ENCODE assay signal across 10 cellular contexts in genomic region chr3:112489674-112490479, GRCh38. TPM values are rescaled to one million over a fixed set of nuclear protein-coding genes. Genes with fewer than 3 reads are reported as not detected.
DNase-seq lines count a peak whose midpoint lies in the region; ATAC-seq and TF ChIP-seq lines count a peak whose summit lies in the region.
"Had no signal": no experiment of that assay in that cellular context is flagged by ENCODE, and none has a peak within 500 bp of the region (broad histone marks: within the 10 kb centered on the region; RNA-seq: fewer than 3 reads in every experiment).

No MANE protein-coding gene starts in this region.

- no peaks in the 10 kb centered on the region for H4K20me1 ChIP-seq in MM.1S (ENCODE audit: insufficient read depth, low read length)

- peak; percentile 13 for TF ChIP-seq POLR2A in GM19099 (IDR thresholded peaks at IDR 0.05; ENCODE audit: extremely low read depth, insufficient read length, low read depth)
- TF ChIP-seq POLR2A in thyroid gland (IDR thresholded peaks at IDR 0.05): no peak

- ATAC-seq in GM18498 (IDR thresholded peaks at IDR 0.05; ENCODE audit: unreplicated experiment): peak; percentile 64
- ATAC-seq in HG03045 (IDR thresholded peaks at IDR 0.05; ENCODE audit: unreplicated experiment): peak; percentile 46
- no peak for ATAC-seq in activated naive CD8-positive, alpha-beta T cell treated with anti-CD3 and anti-CD28 coated beads, Interleukin-2, amount 10 ng/mL, durations not matched to agents 7 days and 5 days (ENCODE audit: low read depth)

- H3K9me3 Mint-ChIP-seq in activated naive CD8-positive, alpha-beta T cell treated with anti-CD3 and anti-CD28 coated beads, Interleukin-2, amount 10 ng/mL, durations not matched to agents 7 days and 5 days: peaks cover 4% of the 10 kb centered on the region

- WGBS in thyroid gland, 2 donors: 87 to 91% methylated on average over 4 of the region's 4 CpGs

- H3K4me3 ChIP-seq in thyroid gland (replicated peaks in 1 of 3) (no peak overlapping the region), MM.1S (ENCODE audit: low read length) (no peak overlapping the region)
- H3K4me3 ChIP-seq: adrenal gland had no signal

- H3K27ac Mint-ChIP-seq in activated naive CD8-positive, alpha-beta T cell treated with anti-CD3 and anti-CD28 coated beads, Interleukin-2, amount 10 ng/mL, durations not matched to agents 7 days and 5 days: peak overlapping the region; percentile 69

- H3K4me1 ChIP-seq in thyroid gland (no peaks in the 10 kb centered on the region), MM.1S (ENCODE audit: low read length) (no peaks in the 10 kb centered on the region)
- H3K4me1 ChIP-seq: adrenal gland had no signal

- no peak overlapping the region for H3K9ac ChIP-seq in MM.1S (ENCODE audit: low read length)

- no peaks in the 10 kb centered on the region for H3K36me3 ChIP-seq in thyroid gland
- no peaks in the 10 kb centered on the region for H3K36me3 ChIP-seq in MM.1S (replicated peaks; ENCODE audit: insufficient read depth, low read length)
- H3K36me3 ChIP-seq: adrenal gland had no signal

- H3K27me3 Mint-ChIP-seq in activated naive CD8-positive, alpha-beta T cell treated with anti-CD3 and anti-CD28 coated beads, Interleukin-2, amount 10 ng/mL, durations not matched to agents 7 days and 5 days: no peaks in the 10 kb centered on the region

- no peaks in the 10 kb centered on the region for H3K9me3 ChIP-seq in thyroid gland
- H3K9me3 ChIP-seq in MM.1S (replicated peaks; ENCODE audit: insufficient read depth, low read length): no peaks in the 10 kb centered on the region
- H3K9me3 ChIP-seq: adrenal gland had no signal

- no peak for DNase-seq in activated naive CD8-positive, alpha-beta T cell treated with anti-CD3 and anti-CD28 coated beads, Interleukin-2, amount 10 ng/mL, durations not matched to agents 7 days and 5 days
- DNase-seq in thyroid gland (no peak), MM.1S (no peak), iPS-NIHi11 (ENCODE audit: low spot score) (no peak), NCI-H128 (lab: John Stamatoyannopoulos, UW; ENCODE audit: unreplicated experiment) (no peak)
- DNase-seq: adrenal gland; stimulated activated CD4-positive, alpha-beta T cell treated with anti-CD3 and anti-CD28 coated beads, Interleukin-12 subunit alpha, Interleukin-12 subunit beta, amount 100 ng/mL, for 4 hours had no signal

- H3K4me3 Mint-ChIP-seq in activated naive CD8-positive, alpha-beta T cell treated with anti-CD3 and anti-CD28 coated beads, Interleukin-2, amount 10 ng/mL, durations not matched to agents 7 days and 5 days: peak overlapping the region; percentile 63

- POLR2A ChIA-PET in activated naive CD8-positive, alpha-beta T cell treated with anti-CD3 and anti-CD28 coated beads, Interleukin-2, amount 10 ng/mL, durations not matched to agents 7 days and 5 days (lab: Charles Lee): interaction anchor here (0.9 to 1.3 kb wide), 2 partner anchors 9 to 26 kb away, joined by 3 to 4 read pairs; partner anchors contain the start of gene BTLA

- no peak overlapping the region for H3K4me2 ChIP-seq in MM.1S (ENCODE audit: low read depth, low read length)

- no peaks in the 10 kb centered on the region for H3F3A ChIP-seq in MM.1S (ENCODE audit: insufficient read depth, low read length)

- H3K27ac ChIP-seq in thyroid gland (no peak overlapping the region), MM.1S (ENCODE audit: low read length) (no peak overlapping the region)
- H3K27ac ChIP-seq: adrenal gland had no signal

- TF ChIP-seq CTCF in thyroid gland (IDR thresholded peaks at IDR 0.05) (no peak), MM.1S (IDR thresholded peaks at IDR 0.05; ENCODE audit: low read length) (no peak)

- H3K79me2 ChIP-seq in MM.1S (ENCODE audit: low read length): no peaks in the 10 kb centered on the region

- no peaks in the 10 kb centered on the region for H3K27me3 ChIP-seq in thyroid gland
- no peaks in the 10 kb centered on the region for H3K27me3 ChIP-seq in MM.1S (replicated peaks; ENCODE audit: insufficient read depth, low read length)
- H3K27me3 ChIP-seq: adrenal gland had no signal

- no peak overlapping the region for H2AFZ ChIP-seq in MM.1S (ENCODE audit: low read length)

- peaks cover 49% of the 10 kb centered on the region for H3K4me1 Mint-ChIP-seq in activated naive CD8-positive, alpha-beta T cell treated with anti-CD3 and anti-CD28 coated beads, Interleukin-2, amount 10 ng/mL, durations not matched to agents 7 days and 5 days

- no peaks in the 10 kb centered on the region for H3K9me2 ChIP-seq in MM.1S (replicated peaks; ENCODE audit: insufficient read depth, low read length)

- peaks cover 41% of the 10 kb centered on the region for H3K36me3 Mint-ChIP-seq in activated naive CD8-positive, alpha-beta T cell treated with anti-CD3 and anti-CD28 coated beads, Interleukin-2, amount 10 ng/mL, durations not matched to agents 7 days and 5 days

- intact Hi-C loops in thyroid gland (cut with DNase I): no loop called here

RNA-seq across cellular contexts. Expression of gene BTLA, which starts 9.4 kb away (rescaled TPM):
- total RNA-seq in activated naive CD8-positive, alpha-beta T cell treated with anti-CD3 and anti-CD28 coated beads, Interleukin-2, amount 10 ng/mL, durations not matched to agents 7 days and 5 days: 10 to 100 TPM; 27.8 to 29.8 TPM
- total RNA-seq in thyroid gland: 1 to 10 TPM in 1 of 4 donors, under 1 TPM in 1, not detected in 2; 0.49 to 2.7 TPM

Comparison
In these comparisons a context has a peak if more than half of its experiments do, and no peak if none do; other contexts are left out.
1. RNA of gene BTLA, which starts 9.4 kb away (total RNA-seq): 27.8 to 29.8 TPM in activated naive CD8-positive, alpha-beta T cell treated with anti-CD3 and anti-CD28 coated beads, Interleukin-2, amount 10 ng/mL, durations not matched to agents 7 days and 5 days; 0.49 to 2.7 TPM in thyroid gland; every median in the first group is over 4 times any median in the second.